In the genomic region with DNA sequence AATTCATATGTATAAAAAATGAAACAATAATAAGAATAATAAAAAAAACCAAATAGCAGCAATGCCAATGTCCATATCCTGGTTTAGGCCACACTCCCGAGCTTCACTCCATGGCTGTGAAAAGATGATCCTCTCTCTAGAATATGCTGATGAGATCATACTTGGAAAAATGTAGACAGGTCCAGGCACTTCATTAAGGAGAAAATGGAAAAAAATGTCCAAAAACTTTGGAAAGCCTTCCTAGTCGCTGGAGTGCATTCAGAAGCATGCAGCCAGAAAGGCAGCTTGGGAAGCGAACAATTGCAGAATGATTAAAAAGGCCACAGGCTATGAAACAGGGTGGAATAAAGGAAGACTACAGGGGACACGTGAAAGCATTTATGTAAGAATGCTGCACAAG, we compare ENCODE assay signal across 17 cellular contexts.
"Had no signal": no experiment of that assay in that cellular context is flagged by ENCODE, and none has a peak within 500 bp of the region (broad histone marks: within the 10 kb centered on the region; RNA-seq: fewer than 3 reads in every experiment).

No MANE protein-coding gene starts in this region.

- H3K4me3 Mint-ChIP-seq: activated CD8-positive, alpha-beta T cell treated with anti-CD3 and anti-CD28 coated beads for 36 hours; stimulated activated naive B cell treated with anti-CD40 and anti-IgM and Interleukin-4, amounts not matched to agents 10 μg/mL and 1 μg/mL and 100 μg/mL, for 72 hours; T-cell; type B pancreatic cell had no signal

- H3K4me1 Mint-ChIP-seq: stimulated activated naive B cell treated with anti-CD40 and anti-IgM and Interleukin-4, amounts not matched to agents 10 μg/mL and 1 μg/mL and 100 μg/mL, for 72 hours; T-cell had no signal

- H3K27me3 Mint-ChIP-seq: activated CD8-positive, alpha-beta T cell treated with anti-CD3 and anti-CD28 coated beads for 36 hours; stimulated activated naive B cell treated with anti-CD40 and anti-IgM and Interleukin-4, amounts not matched to agents 10 μg/mL and 1 μg/mL and 100 μg/mL, for 72 hours; type B pancreatic cell had no signal

- H3K36me3 ChIP-seq: prostate gland, right lobe of liver, spleen had no signal

- DNase-seq: activated CD4-positive, alpha-beta T cell treated with anti-CD3 and anti-CD28 coated beads for 4 hours; activated CD8-positive, alpha-beta memory T cell treated with anti-CD3 and anti-CD28 coated beads, Interleukin-2, amount 50 U/mL, for 4 hours; activated CD8-positive, alpha-beta T cell treated with anti-CD3 and anti-CD28 coated beads for 36 hours; activated naive CD4-positive, alpha-beta T cell; central memory CD4-positive, alpha-beta T cell; cortex of kidney; effector CD8-positive, alpha-beta T cell; midbrain; right lobe of liver; spleen; stimulated activated CD4-positive, alpha-beta T cell treated with anti-CD3 and anti-CD28 coated beads, Interleukin-1b, Interleukin-23, amount 100 ng/mL, for 48 hours; stimulated activated naive B cell treated with anti-CD40 and anti-IgM and Interleukin-4, amounts not matched to agents 10 μg/mL and 1 μg/mL and 100 μg/mL, for 72 hours; T-cell; T1000 had no signal

- H3K4me3 ChIP-seq: prostate gland, right lobe of liver, spleen had no signal

- H3K36me3 Mint-ChIP-seq: stimulated activated naive B cell treated with anti-CD40 and anti-IgM and Interleukin-4, amounts not matched to agents 10 μg/mL and 1 μg/mL and 100 μg/mL, for 72 hours had no signal

- ATAC-seq: activated CD8-positive, alpha-beta T cell treated with anti-CD3 and anti-CD28 coated beads for 36 hours; right lobe of liver; stimulated activated naive B cell treated with anti-CD40 and anti-IgM and Interleukin-4, amounts not matched to agents 10 μg/mL and 1 μg/mL and 100 μg/mL, for 72 hours; T-cell had no signal

- H3K27me3 ChIP-seq: right lobe of liver, spleen had no signal

- H3K27ac ChIP-seq: prostate gland, right lobe of liver, spleen, VCaP had no signal

- H3K9me3 ChIP-seq: prostate gland, right lobe of liver had no signal

- H3K4me1 ChIP-seq: prostate gland, right lobe of liver, spleen had no signal

- H3K27ac Mint-ChIP-seq: activated CD8-positive, alpha-beta T cell treated with anti-CD3 and anti-CD28 coated beads for 36 hours; stimulated activated naive B cell treated with anti-CD40 and anti-IgM and Interleukin-4, amounts not matched to agents 10 μg/mL and 1 μg/mL and 100 μg/mL, for 72 hours; T-cell; type B pancreatic cell had no signal
